ENCODE assay signal across 11 cellular contexts in genomic region chr20:39117486-39117885, GRCh38.
DNase-seq lines count a peak whose midpoint lies in the region; FAIRE-seq and TF ChIP-seq lines count a peak whose summit lies in the region.
"Had no signal": no experiment of that assay in that cellular context is flagged by ENCODE, and none has a peak within 500 bp of the region (broad histone marks: within the 10 kb centered on the region; RNA-seq: fewer than 3 reads in every experiment).

No MANE protein-coding gene starts in this region.

- no peak overlapping the region for H2BK15ac ChIP-seq in neuronal stem cell (ENCODE audit: low read length)

- POLR2A ChIA-PET in endothelial cell of umbilical vein (lab: Charles Lee), result no interaction called here

- H3K36me3 ChIP-seq in endothelial cell of umbilical vein (ENCODE audit: control insufficient read depth in 2 of 2, extremely low read depth in 1 of 2, insufficient read depth in 2 of 2, low read length in 2 of 2) (no peaks in the 10 kb centered on the region), small intestine (ENCODE audit: control insufficient read depth in 2 of 2, insufficient read depth in 2 of 2, low read length in 2 of 2) (no peaks in the 10 kb centered on the region), neuronal stem cell (replicated peaks in 1 of 2; ENCODE audit: control insufficient read depth in 2 of 2, insufficient read depth in 2 of 2, low read length in 2 of 2) (no peaks in the 10 kb centered on the region), ascending aorta (no peaks in the 10 kb centered on the region)

- H3K4me1 ChIP-seq in endothelial cell of umbilical vein (ENCODE audit: control insufficient read depth, extremely low read depth, insufficient read depth, low read length) (no peaks in the 10 kb centered on the region), small intestine (ENCODE audit: control insufficient read depth in 2 of 2, insufficient read depth in 1 of 2, low read depth in 1 of 2, low read length in 1 of 2) (no peaks in the 10 kb centered on the region), neuronal stem cell (ENCODE audit: control insufficient read depth in 2 of 2, insufficient read depth in 1 of 2, low read depth in 1 of 2, low read length in 2 of 2) (peaks cover 0 to under 1% of the 10 kb centered on the region in 2 donors), ascending aorta (no peaks in the 10 kb centered on the region)

- H2AFZ ChIP-seq in endothelial cell of umbilical vein (ENCODE audit: low read depth, low read length) (no peak overlapping the region), neuronal stem cell (ENCODE audit: low read length) (no peak overlapping the region)

- H4K91ac ChIP-seq in neuronal stem cell (ENCODE audit: low read depth, low read length, poor library complexity), result no peak overlapping the region

- H3K27ac ChIP-seq in endothelial cell of umbilical vein (ENCODE audit: insufficient read depth, low read depth, low read length) (no peak overlapping the region), small intestine (ENCODE audit: low read depth in 1 of 2, low read length in 1 of 2) (no peak overlapping the region), neuronal stem cell (replicated peaks; ENCODE audit: low read length) (no peak overlapping the region), ascending aorta (no peak overlapping the region)

- TF ChIP-seq CTCF in endothelial cell of umbilical vein (IDR thresholded peaks at IDR 0.05; ENCODE audit: extremely low read depth in 1 of 2, insufficient read depth in 1 of 2, low read depth in 1 of 2, low read length in 2 of 2), result no peak
- TF ChIP-seq CTCF in ascending aorta (IDR thresholded peaks at IDR 0.05), result no peak

- H3K79me1 ChIP-seq in neuronal stem cell (ENCODE audit: low read depth, low read length), result no peaks in the 10 kb centered on the region

- no peaks in the 10 kb centered on the region for H3K9me1 ChIP-seq in endothelial cell of umbilical vein (replicated peaks; ENCODE audit: control insufficient read depth, extremely low read depth, insufficient read depth, low read length)

- H3K14ac ChIP-seq in neuronal stem cell (ENCODE audit: low read length), result no peak overlapping the region

- intact Hi-C loops in endothelial cell of umbilical vein (cut with micrococcal nuclease) (no loop called here), ascending aorta (cut with DNase I) (no loop called here)

- no peak overlapping the region for H2BK12ac ChIP-seq in neuronal stem cell (ENCODE audit: low read length)

- H3K4me3 ChIP-seq in endothelial cell of umbilical vein (replicated peaks in 1 of 3; ENCODE audit: insufficient read depth in 1 of 3, low read depth in 1 of 3, low read length in 3 of 3), result no peak overlapping the region
- H3K4me3 ChIP-seq in small intestine (ENCODE audit: low read depth in 1 of 2, low read length in 2 of 2), result no peak overlapping the region
- H3K4me3 ChIP-seq in neuronal stem cell (ENCODE audit: low read length in 2 of 2), result no peak overlapping the region
- H3K4me3 ChIP-seq in ascending aorta, result no peak overlapping the region

- H2AK5ac ChIP-seq in neuronal stem cell (ENCODE audit: low read depth, low read length), result no peak overlapping the region

- H2BK120ac ChIP-seq in neuronal stem cell (ENCODE audit: low read depth, low read length), result no peak overlapping the region

- H4K8ac ChIP-seq in neuronal stem cell (ENCODE audit: low read depth, low read length), result no peak overlapping the region

- CTCF ChIA-PET in endothelial cell of umbilical vein (lab: Charles Lee), result no interaction called here

- no peaks in the 10 kb centered on the region for H4K20me1 ChIP-seq in endothelial cell of umbilical vein (replicated peaks; ENCODE audit: control insufficient read depth, extremely low read depth, insufficient read depth, low read length)

- no peak overlapping the region for H3K18ac ChIP-seq in neuronal stem cell (ENCODE audit: low read length)

- no peak for TF ChIP-seq POLR2A in endothelial cell of umbilical vein (IDR thresholded peaks at IDR 0.05; ENCODE audit: low read depth, low read length)

- no peak overlapping the region for H3K4ac ChIP-seq in neuronal stem cell (ENCODE audit: low read length)

- H2BK5ac ChIP-seq in neuronal stem cell (ENCODE audit: low read length), result no peak overlapping the region

- DNase-seq in SHP77 (lab: John Stamatoyannopoulos, UW) (peak; percentile 18 to 19), SHP77 treated with DMSO at 0.1 percent for 48 hours (lab: John Stamatoyannopoulos, UW) (no peak), NCI-H446 treated with DMSO at 0.1 percent for 48 hours (lab: John Stamatoyannopoulos, UW) (peak; percentile 11), endothelial cell of umbilical vein (ENCODE audit: low read depth, low spot score) (peak; percentile 29), small intestine (peak; percentile 8), neuronal stem cell (ENCODE audit: low spot score) (no peak), ascending aorta (ENCODE audit: low spot score in 2 of 2) (no peak)
- no peak for DNase-seq in activated effector memory CD4-positive, alpha-beta T cell treated with anti-CD3 and anti-CD28 coated beads, Interleukin-2, amount 50 U/mL, for 16 hours
- DNase-seq: MM.1S; naive thymus-derived CD8-positive, alpha-beta T cell; substantia nigra had no signal

- no TSS peak for BruUV-seq in endothelial cell of umbilical vein (replicated peaks; lab: Mats Ljungman, UMichigan)

- no peaks in the 10 kb centered on the region for H3K9me3 ChIP-seq in endothelial cell of umbilical vein (replicated peaks; ENCODE audit: control insufficient read depth, insufficient read depth, low read length)
- H3K9me3 ChIP-seq in small intestine (ENCODE audit: control insufficient read depth, low read depth), result no peaks in the 10 kb centered on the region
- H3K9me3 ChIP-seq in neuronal stem cell (replicated peaks in 1 of 2; ENCODE audit: control insufficient read depth in 2 of 2, insufficient read depth in 1 of 2, low read depth in 1 of 2, low read length in 2 of 2), result no peaks in the 10 kb centered on the region
- peaks cover 0 to 10% of the 10 kb centered on the region in 2 donors for H3K9me3 ChIP-seq in ascending aorta

- dilution Hi-C loops in endothelial cell of umbilical vein (cut with MboI; ENCODE audit: extremely low pct_ligation_motif_present, low sequenced_read_pairs), result no loop called here

- H3K4me2 ChIP-seq in endothelial cell of umbilical vein (ENCODE audit: insufficient read depth, low read length), result no peak overlapping the region
- H3K4me2 ChIP-seq in neuronal stem cell (ENCODE audit: insufficient read depth, low read length, poor library complexity, severe bottlenecking), result no peak overlapping the region

- no peak overlapping the region for H3K23ac ChIP-seq in neuronal stem cell (ENCODE audit: low read depth, low read length, poor library complexity)

- H3K79me2 ChIP-seq in endothelial cell of umbilical vein (ENCODE audit: control insufficient read depth, insufficient read depth, low read length), result no peaks in the 10 kb centered on the region

- FAIRE-seq in endothelial cell of umbilical vein (lab: Jason Lieb, UNC) (no peak), small intestine (lab: Jason Lieb, UNC) (no peak)

- H3K9ac ChIP-seq in endothelial cell of umbilical vein (replicated peaks; ENCODE audit: extremely low read depth, insufficient read depth, low read length), result no peak overlapping the region
- no peak overlapping the region for H3K9ac ChIP-seq in neuronal stem cell (ENCODE audit: low read depth, low read length, poor library complexity)

- H3K27me3 ChIP-seq in endothelial cell of umbilical vein (ENCODE audit: control insufficient read depth in 2 of 2, insufficient read depth in 2 of 2, low read length in 2 of 2), result peaks cover 0 to 10% of the 10 kb centered on the region in 2 experiments
- H3K27me3 ChIP-seq in small intestine (ENCODE audit: control insufficient read depth in 2 of 2, insufficient read depth in 2 of 2, low read length in 2 of 2), result no peaks in the 10 kb centered on the region
- peaks cover 0 to 2% (median 0%) of the 10 kb centered on the region in 3 experiments for H3K27me3 ChIP-seq in neuronal stem cell (ENCODE audit: control insufficient read depth in 3 of 3, insufficient read depth in 3 of 3, low read depth in 1 of 3, low read length in 3 of 3)
- H3K27me3 ChIP-seq in ascending aorta, result no peaks in the 10 kb centered on the region

TF ChIP-seq in endothelial cell of umbilical vein, 7 proteins besides CTCF, POLR2A, EP300 and RAD21:
- TF ChIP-seq FOS (IDR thresholded peaks at IDR 0.05; ENCODE audit: borderline replicate concordance, insufficient read depth, low read length) (peak; percentile 35), JUN (IDR thresholded peaks at IDR 0.05; ENCODE audit: borderline replicate concordance, insufficient read depth, insufficient read length, low read depth) (peak; percentile 18), EZH2 (IDR thresholded peaks at IDR 0.05; ENCODE audit: borderline replicate concordance, low read depth, low read length, severe bottlenecking) (no peak)
- TF ChIP-seq, protein P1, sequence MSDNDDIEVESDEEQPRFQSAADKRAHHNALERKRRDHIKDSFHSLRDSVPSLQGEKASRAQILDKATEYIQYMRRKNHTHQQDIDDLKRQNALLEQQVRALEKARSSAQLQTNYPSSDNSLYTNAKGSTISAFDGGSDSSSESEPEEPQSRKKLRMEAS (IDR thresholded peaks at IDR 0.05; ENCODE audit: insufficient read depth, insufficient read length), result no peak

Comparison
In these comparisons a context has a peak if more than half of its experiments do, and no peak if none do; other contexts are left out.
1. DNase-seq: peak in SHP77 (2 of 2), NCI-H446 treated with DMSO at 0.1 percent for 48 hours (single experiment), endothelial cell of umbilical vein (single experiment) and small intestine (single experiment); none in SHP77 treated with DMSO at 0.1 percent for 48 hours (single experiment), neuronal stem cell (single experiment), ascending aorta (0 of 2) and activated effector memory CD4-positive, alpha-beta T cell treated with anti-CD3 and anti-CD28 coated beads, Interleukin-2, amount 50 U/mL, for 16 hours (single experiment).